22 cellular contexts compared by ENCODE assay signal in the genomic region with DNA sequence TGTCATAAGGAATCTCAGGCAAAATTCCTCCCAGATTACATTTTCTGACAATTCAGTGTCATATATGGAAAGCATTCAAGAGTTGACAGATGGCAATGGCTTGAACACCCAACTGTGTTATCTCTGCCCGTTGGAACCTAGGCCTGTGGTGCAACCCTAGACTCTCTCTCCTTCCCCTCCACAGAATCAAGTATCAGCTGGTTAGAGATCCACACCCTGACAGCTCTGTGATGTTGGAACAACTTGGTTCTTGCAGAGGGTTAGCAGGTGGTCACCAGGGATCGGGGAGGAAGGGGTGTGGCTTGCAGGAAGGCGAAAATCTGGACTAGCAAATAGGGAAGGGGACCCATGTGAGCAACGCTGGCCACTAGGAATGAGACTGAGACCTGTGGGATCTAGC. TPM values are rescaled to one million over a fixed set of nuclear protein-coding genes. Genes with fewer than 3 reads are reported as not detected.
DNase-seq lines count a peak whose midpoint lies in the region; ATAC-seq and TF ChIP-seq lines count a peak whose summit lies in the region.
"Had no signal": no experiment of that assay in that cellular context is flagged by ENCODE, and none has a peak within 500 bp of the region (broad histone marks: within the 10 kb centered on the region; RNA-seq: fewer than 3 reads in every experiment).

No MANE protein-coding gene starts in this region.

- H3K4me3 ChIP-seq in heart right ventricle (no peak overlapping the region), sigmoid colon (no peak overlapping the region)
- no peak overlapping the region for H3K4me3 ChIP-seq in CD8-positive, alpha-beta T cell (ENCODE audit: low read depth, low read length)
- H3K4me3 ChIP-seq: A549, left lung had no signal

- DNase-seq in heart right ventricle (no peak), cardiac septum (ENCODE audit: low spot score) (no peak), NCI-H1694 treated with DMSO at 0.1 percent for 48 hours (lab: John Stamatoyannopoulos, UW) (peak; percentile 64), cerebellar cortex (ENCODE audit: low spot score) (peak; percentile 76), sigmoid colon (no peak), CD1c-positive myeloid dendritic cell (ENCODE audit: extremely low spot score) (no peak)
- no peak for DNase-seq in activated T-cell treated with anti-CD3 and anti-CD28 coated beads, Interleukin-2, amount 50 U/mL, for 48 hours
- DNase-seq in CD8-positive, alpha-beta T cell, result no peak
- DNase-seq: activated CD4-positive, alpha-beta T cell treated with anti-CD3 and anti-CD28 coated beads, Interleukin-2, amount 50 U/mL, for 1 hour; GOT3; Kasumi-1; left lung; midbrain; NCI-H187 treated with DMSO at 0.1 percent for 48 hours; NCI-H2227 treated with DMSO at 0.1 percent for 48 hours; posterior cingulate gyrus; SK-N-SH; T-helper 2 cell had no signal

- no peak overlapping the region for H3K4me3 Mint-ChIP-seq in CD8-positive, alpha-beta T cell
- H3K4me3 Mint-ChIP-seq: activated naive CD4-positive, alpha-beta T cell treated with anti-CD3 and anti-CD28 coated beads, Interleukin-2, amount 50 U/mL, for 24 hours; activated T-helper 17 cell treated with anti-CD3 and anti-CD28 coated beads, Interleukin-2, amount 50 U/mL, for 72 hours; neural crest cell had no signal

- peak overlapping the region in 7 of 10 donors; percentile 41 to 83 (median 75) for H3K27ac ChIP-seq in heart right ventricle
- peak overlapping the region; percentile 53 to 78 (median 74) for H3K27ac ChIP-seq in sigmoid colon
- no peak overlapping the region for H3K27ac ChIP-seq in CD8-positive, alpha-beta T cell (ENCODE audit: low read depth, low read length)
- H3K27ac ChIP-seq: A549, left lung had no signal

- no peak for ATAC-seq in heart right ventricle
- no peak for ATAC-seq in CD8-positive, alpha-beta T cell
- ATAC-seq: activated T-helper 17 cell treated with anti-CD3 and anti-CD28 coated beads, Interleukin-2, amount 50 U/mL, for 72 hours had no signal

- 77 to 80% methylated on average over 4 of the region's 4 CpGs for WGBS in heart right ventricle, 2 donors
- 90 to 92% methylated on average over 4 of the region's 4 CpGs for WGBS in sigmoid colon, 2 donors

- no peak for TF ChIP-seq EP300 in sigmoid colon (IDR thresholded peaks at IDR 0.05)

- intact Hi-C loops in heart right ventricle (cut with DNase I), result no loop called here
- intact Hi-C loops in cardiac septum (cut with DNase I), result no loop called here
- intact Hi-C loops in sigmoid colon (cut with DNase I), result loop anchor here (10.0 kb wide), 1 partner anchor 209 kb away; no protein-coding TSS in a partner anchor
- intact Hi-C loops in CD8-positive, alpha-beta T cell (cut with DNase I, micrococcal nuclease), result no loop called here

- no peaks in the 10 kb centered on the region for H3K4me1 Mint-ChIP-seq in CD8-positive, alpha-beta T cell (ENCODE audit: low read depth)
- H3K4me1 Mint-ChIP-seq: activated naive CD4-positive, alpha-beta T cell treated with anti-CD3 and anti-CD28 coated beads, Interleukin-2, amount 50 U/mL, for 24 hours; activated T-helper 17 cell treated with anti-CD3 and anti-CD28 coated beads, Interleukin-2, amount 50 U/mL, for 72 hours; neural crest cell had no signal

- CTCF ChIA-PET in CD8-positive, alpha-beta T cell (lab: Charles Lee), result no interaction called here

- H3K27me3 ChIP-seq in heart right ventricle (no peaks in the 10 kb centered on the region), sigmoid colon (no peaks in the 10 kb centered on the region)
- H3K27me3 ChIP-seq in CD8-positive, alpha-beta T cell (ENCODE audit: insufficient read depth, low read length), result no peaks in the 10 kb centered on the region
- H3K27me3 ChIP-seq: left lung had no signal

- H3K9me3 Mint-ChIP-seq in CD8-positive, alpha-beta T cell, result no peaks in the 10 kb centered on the region
- H3K9me3 Mint-ChIP-seq: activated naive CD4-positive, alpha-beta T cell treated with anti-CD3 and anti-CD28 coated beads, Interleukin-2, amount 50 U/mL, for 24 hours; activated T-helper 17 cell treated with anti-CD3 and anti-CD28 coated beads, Interleukin-2, amount 50 U/mL, for 72 hours; neural crest cell had no signal

- no peaks in the 10 kb centered on the region for H3K27me3 Mint-ChIP-seq in CD8-positive, alpha-beta T cell (ENCODE audit: low read depth)
- H3K27me3 Mint-ChIP-seq: activated naive CD4-positive, alpha-beta T cell treated with anti-CD3 and anti-CD28 coated beads, Interleukin-2, amount 50 U/mL, for 24 hours; activated T-helper 17 cell treated with anti-CD3 and anti-CD28 coated beads, Interleukin-2, amount 50 U/mL, for 72 hours had no signal

- H3K36me3 ChIP-seq in heart right ventricle (peaks cover 0 to 49% (median 10%) of the 10 kb centered on the region in 9 donors), sigmoid colon (peaks cover 12 to 37% (median 21%) of the 10 kb centered on the region in 4 donors)
- H3K36me3 ChIP-seq in CD8-positive, alpha-beta T cell (ENCODE audit: insufficient read depth, low read length), result peaks cover 8% of the 10 kb centered on the region

- TF ChIP-seq CTCF in heart right ventricle (IDR thresholded peaks at IDR 0.05), result no peak
- TF ChIP-seq CTCF in sigmoid colon (IDR thresholded peaks at IDR 0.05), result no peak
- no peak for TF ChIP-seq CTCF in CD8-positive, alpha-beta T cell (IDR thresholded peaks at IDR 0.05)

- peaks cover 4 to 54% (median 39%) of the 10 kb centered on the region in 9 donors for H3K4me1 ChIP-seq in heart right ventricle
- H3K4me1 ChIP-seq in sigmoid colon, result peaks cover 0 to 40% (median 37%) of the 10 kb centered on the region in 4 donors
- no peaks in the 10 kb centered on the region for H3K4me1 ChIP-seq in CD8-positive, alpha-beta T cell (ENCODE audit: insufficient read depth, low read length)
- H3K4me1 ChIP-seq: left lung had no signal

- POLR2A ChIA-PET in CD8-positive, alpha-beta T cell (lab: Charles Lee), result no interaction called here

- TF ChIP-seq POLR2A in sigmoid colon (IDR thresholded peaks at IDR 0.05), result peak in 1 of 2 donors; percentile 7

- H3K9me3 ChIP-seq in heart right ventricle (no peaks in the 10 kb centered on the region), sigmoid colon (no peaks in the 10 kb centered on the region)
- H3K9me3 ChIP-seq in CD8-positive, alpha-beta T cell (ENCODE audit: low read length), result no peaks in the 10 kb centered on the region
- H3K9me3 ChIP-seq: A549, left lung, SK-N-SH had no signal

- H3K27ac Mint-ChIP-seq in CD8-positive, alpha-beta T cell, result no peak overlapping the region
- H3K27ac Mint-ChIP-seq: activated naive CD4-positive, alpha-beta T cell treated with anti-CD3 and anti-CD28 coated beads, Interleukin-2, amount 50 U/mL, for 24 hours; activated T-helper 17 cell treated with anti-CD3 and anti-CD28 coated beads, Interleukin-2, amount 50 U/mL, for 72 hours had no signal

- H3K36me3 Mint-ChIP-seq in CD8-positive, alpha-beta T cell, result peaks cover 46% of the 10 kb centered on the region

RNA-seq across cellular contexts. Expression of a gene that starts 26.3 kb away (rescaled TPM):
- total RNA-seq in heart right ventricle (under 1 TPM in 2 of 10 donors, not detected in 8; 0.05 to 0.07 TPM), cardiac septum (not detected), sigmoid colon (under 1 TPM in 1 of 4 donors, not detected in 3; 0.28 TPM)
- polyA plus RNA-seq in heart right ventricle (under 1 TPM in 1 of 2 donors, not detected in 1; under 0.01 TPM), sigmoid colon (10 to 100 TPM in 1 of 3 donors, 1 to 10 TPM in 2; 1.2 to 41.9 (median 5.5) TPM)
- total RNA-seq in CD8-positive, alpha-beta T cell, result not detected
- total RNA-seq: activated T-helper 17 cell treated with anti-CD3 and anti-CD28 coated beads, Interleukin-2, amount 50 U/mL, for 72 hours had no signal

Comparison
In these comparisons a context has a peak if more than half of its experiments do, and no peak if none do; other contexts are left out.
1. DNase-seq: peak in NCI-H1694 treated with DMSO at 0.1 percent for 48 hours (single experiment) and cerebellar cortex (single experiment); none in heart right ventricle (0 of 2), cardiac septum (single experiment), sigmoid colon (single experiment), activated T-cell treated with anti-CD3 and anti-CD28 coated beads, Interleukin-2, amount 50 U/mL, for 48 hours (0 of 2), CD1c-positive myeloid dendritic cell (single experiment) and CD8-positive, alpha-beta T cell (0 of 7).